ENCODE assay signal across 15 cellular contexts in the genomic region with DNA sequence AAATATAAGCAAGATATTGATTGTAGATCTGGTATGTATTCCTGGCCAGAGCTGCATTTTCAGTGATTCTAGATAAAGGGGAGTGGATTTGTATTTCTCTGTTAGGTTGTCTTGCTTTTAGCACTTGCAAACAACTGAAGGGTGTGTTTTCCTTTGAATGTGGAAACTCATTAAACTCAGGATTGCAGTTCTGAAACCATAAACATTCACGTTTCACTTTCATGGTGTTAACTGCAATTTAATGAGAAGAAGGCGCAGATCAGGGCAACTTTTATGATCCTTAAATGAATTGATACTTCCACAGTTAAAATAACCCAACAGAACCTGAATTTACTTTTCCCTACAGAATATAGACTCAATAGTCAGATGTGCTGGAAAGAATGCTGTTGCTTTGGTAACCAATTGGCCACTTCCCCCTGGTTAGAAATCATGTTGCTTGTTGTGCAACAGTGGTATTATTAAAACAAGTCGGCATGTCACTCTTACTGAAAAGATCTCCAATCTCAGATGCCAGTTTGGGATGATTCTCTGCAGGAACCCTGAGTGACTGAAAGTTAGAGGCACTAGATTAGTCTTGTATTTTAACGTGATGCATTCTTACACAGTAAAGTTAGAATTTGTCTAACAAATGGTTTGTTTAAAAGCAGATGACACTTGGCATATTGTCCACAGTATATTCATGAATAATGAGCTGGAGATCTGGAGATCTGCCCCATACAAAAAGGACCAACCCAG.
A peak's percentile ranks its signal among the peaks of the same experiment; 100 is the strongest.
DNase-seq lines count a peak whose midpoint lies in the region; ATAC-seq and TF ChIP-seq lines count a peak whose summit lies in the region.
"Had no signal": no experiment of that assay in that cellular context is flagged by ENCODE, and none has a peak within 500 bp of the region (broad histone marks: within the 10 kb centered on the region; RNA-seq: fewer than 3 reads in every experiment).

No MANE protein-coding gene starts in this region.

- no peak overlapping the region for H3K23ac ChIP-seq in trophoblast cell (ENCODE audit: low read length)

- no peak overlapping the region for H3K4me3 Mint-ChIP-seq in chondrocyte (ENCODE audit: unreplicated experiment)
- H3K4me3 Mint-ChIP-seq: activated CD4-positive, alpha-beta T cell treated with anti-CD3 and anti-CD28 coated beads, Interleukin-2, amount 10 ng/mL, durations not matched to agents 7 days and 5 days had no signal

- H3K14ac ChIP-seq in trophoblast cell (ENCODE audit: low read length) = no peak overlapping the region

- H3K36me3 ChIP-seq in SK-N-MC (ENCODE audit: insufficient read depth, low read length) (no peaks in the 10 kb centered on the region), smooth muscle cell (ENCODE audit: low read depth) (no peaks in the 10 kb centered on the region), trophoblast cell (ENCODE audit: control insufficient read depth in 1 of 2, insufficient read depth in 2 of 2, low read length in 2 of 2) (no peaks in the 10 kb centered on the region)

- H3K4me3 ChIP-seq in SK-N-MC (peak overlapping the region; percentile 75), smooth muscle cell (no peak overlapping the region), trophoblast cell (ENCODE audit: low read depth, low read length) (no peak overlapping the region)

- WGBS in smooth muscle cell (ENCODE audit: low lambda C conversion rate) = 49% methylated on average over 4 of the region's 4 CpGs
- no CpG with 5 or more reads among the region's 4 CpGs for WGBS in trophoblast cell (ENCODE audit: extremely low coverage, insufficient coverage, insufficient read length)

- H4K20me1 ChIP-seq in smooth muscle cell (ENCODE audit: low read depth) = no peaks in the 10 kb centered on the region

- H2BK12ac ChIP-seq in trophoblast cell (ENCODE audit: low read length) = no peak overlapping the region

- H4K91ac ChIP-seq in trophoblast cell (ENCODE audit: low read depth, low read length) = no peak overlapping the region

- no peaks in the 10 kb centered on the region for H3K79me1 ChIP-seq in trophoblast cell (ENCODE audit: low read length)

- H3K9me3 ChIP-seq in SK-N-MC (ENCODE audit: low read depth, low read length) = no peaks in the 10 kb centered on the region
- no peaks in the 10 kb centered on the region for H3K9me3 ChIP-seq in smooth muscle cell (replicated peaks; ENCODE audit: low read depth)
- H3K9me3 ChIP-seq in trophoblast cell (ENCODE audit: insufficient read depth, low read depth, low read length) = no peaks in the 10 kb centered on the region

- no peak overlapping the region for H3K4ac ChIP-seq in trophoblast cell (ENCODE audit: low read depth, low read length)

- no peak overlapping the region for H2BK5ac ChIP-seq in trophoblast cell (ENCODE audit: low read depth, low read length, poor library complexity)

- peaks cover 26% of the 10 kb centered on the region for H3K4me1 Mint-ChIP-seq in chondrocyte (ENCODE audit: low read depth)
- H3K4me1 Mint-ChIP-seq: activated CD4-positive, alpha-beta T cell treated with anti-CD3 and anti-CD28 coated beads, Interleukin-2, amount 10 ng/mL, durations not matched to agents 7 days and 5 days had no signal

- peak overlapping the region; percentile 94 for H3K27ac ChIP-seq in SK-N-MC
- H3K27ac ChIP-seq in smooth muscle cell (ENCODE audit: low read depth) = no peak overlapping the region
- H3K27ac ChIP-seq in trophoblast cell (ENCODE audit: low read depth, low read length) = no peak overlapping the region
- H3K27ac ChIP-seq: 22Rv1, KMS-11 had no signal

- H3K4me2 ChIP-seq in smooth muscle cell = peak overlapping the region; percentile 10
- H3K4me2 ChIP-seq in trophoblast cell (ENCODE audit: low read length) = no peak overlapping the region
- H3K4me2 ChIP-seq: KMS-11 had no signal

- TF ChIP-seq CTCF in smooth muscle cell (IDR thresholded peaks at IDR 0.05; ENCODE audit: borderline replicate concordance, insufficient read depth, poor library complexity, severe bottlenecking) (no peak), chondrocyte (IDR thresholded peaks at IDR 0.05) (no peak)

- H3K27me3 ChIP-seq in smooth muscle cell (ENCODE audit: low read depth) (no peaks in the 10 kb centered on the region), trophoblast cell (ENCODE audit: insufficient read depth, low read length) (no peaks in the 10 kb centered on the region)

- H3K9ac ChIP-seq in SK-N-MC (ENCODE audit: insufficient read length) (peak overlapping the region; percentile 27), smooth muscle cell (ENCODE audit: low read depth) (no peak overlapping the region), trophoblast cell (ENCODE audit: low read length) (no peak overlapping the region)
- H3K9ac ChIP-seq: KMS-11 had no signal

- H4K12ac ChIP-seq in trophoblast cell (ENCODE audit: low read depth, low read length) = no peak overlapping the region

- no peak overlapping the region for H2AK5ac ChIP-seq in trophoblast cell (ENCODE audit: low read length)

- H3K9me3 Mint-ChIP-seq in chondrocyte (ENCODE audit: low read depth) = no peaks in the 10 kb centered on the region
- H3K9me3 Mint-ChIP-seq: activated CD4-positive, alpha-beta T cell treated with anti-CD3 and anti-CD28 coated beads, Interleukin-2, amount 10 ng/mL, durations not matched to agents 7 days and 5 days had no signal

- no peak overlapping the region for H3K18ac ChIP-seq in trophoblast cell (ENCODE audit: low read length)

- H4K8ac ChIP-seq in trophoblast cell (ENCODE audit: low read depth, low read length) = no peak overlapping the region

- H3K4me1 ChIP-seq in smooth muscle cell (ENCODE audit: low read depth) (no peaks in the 10 kb centered on the region), trophoblast cell (ENCODE audit: control insufficient read depth in 1 of 2, insufficient read depth in 2 of 2, low read length in 2 of 2) (no peaks in the 10 kb centered on the region)

- H3K27ac Mint-ChIP-seq in chondrocyte (ENCODE audit: unreplicated experiment) = no peak overlapping the region
- H3K27ac Mint-ChIP-seq: activated CD4-positive, alpha-beta T cell treated with anti-CD3 and anti-CD28 coated beads, Interleukin-2, amount 10 ng/mL, durations not matched to agents 7 days and 5 days had no signal

- H2AFZ ChIP-seq in smooth muscle cell (ENCODE audit: low read depth) = no peak overlapping the region
- H2AFZ ChIP-seq in trophoblast cell (ENCODE audit: insufficient read depth, low read length, poor library complexity) = no peak overlapping the region

- ATAC-seq in HG03460 (IDR thresholded peaks at IDR 0.05; ENCODE audit: unreplicated experiment) = no peak

- peak; percentile 23 for DNase-seq in NCI-H1436 (lab: John Stamatoyannopoulos, UW)
- no peak for DNase-seq in NCI-H1436 treated with DMSO at 0.1 percent for 48 hours (lab: John Stamatoyannopoulos, UW)
- no peak for DNase-seq in SK-N-MC (ENCODE audit: low read depth, low spot score)
- peak; percentile 74 for DNase-seq in fibroblast of the conjunctiva (ENCODE audit: low read depth)
- DNase-seq in smooth muscle cell (lab: John Stamatoyannopoulos, UW; ENCODE audit: unreplicated experiment) = no peak
- no peak for DNase-seq in trophoblast cell
- no peak for DNase-seq in chondrocyte (ENCODE audit: low spot score)
- DNase-seq: activated CD4-positive, alpha-beta T cell treated with anti-CD3 and anti-CD28 coated beads, Interleukin-2, amount 10 ng/mL, durations not matched to agents 7 days and 5 days; activated naive CD4-positive, alpha-beta T cell treated with Interleukin-2 at 50 U/mL for 16 hours; effector CD4-positive, alpha-beta T cell; NCI-H446 treated with DMSO at 0.1 percent for 48 hours; stimulated activated CD4-positive, alpha-beta T cell treated with anti-CD3 and anti-CD28 coated beads, Interleukin-12 subunit alpha, Interleukin-12 subunit beta, amount 100 ng/mL, for 4 hours had no signal

- H2BK120ac ChIP-seq in trophoblast cell (ENCODE audit: insufficient read depth, low read length, poor library complexity) = no peak overlapping the region

- H3K79me2 ChIP-seq in smooth muscle cell (ENCODE audit: low read depth) (no peaks in the 10 kb centered on the region), trophoblast cell (ENCODE audit: control insufficient read depth, insufficient read depth, low read length, poor library complexity) (no peaks in the 10 kb centered on the region)

- no peaks in the 10 kb centered on the region for H3K36me3 Mint-ChIP-seq in chondrocyte (ENCODE audit: low read depth)

- no peaks in the 10 kb centered on the region for H3F3A ChIP-seq in smooth muscle cell (ENCODE audit: low read depth)

- no peaks in the 10 kb centered on the region for H3K27me3 Mint-ChIP-seq in chondrocyte (ENCODE audit: low read depth)
- H3K27me3 Mint-ChIP-seq: activated CD4-positive, alpha-beta T cell treated with anti-CD3 and anti-CD28 coated beads, Interleukin-2, amount 10 ng/mL, durations not matched to agents 7 days and 5 days had no signal

Comparison
In these comparisons a context has a peak if more than half of its experiments do, and no peak if none do; other contexts are left out.
1. DNase-seq: peak in NCI-H1436 (single experiment) and fibroblast of the conjunctiva (single experiment); none in NCI-H1436 treated with DMSO at 0.1 percent for 48 hours (single experiment), SK-N-MC (single experiment), smooth muscle cell (single experiment), trophoblast cell (0 of 2) and chondrocyte (single experiment).